In the genomic region with DNA sequence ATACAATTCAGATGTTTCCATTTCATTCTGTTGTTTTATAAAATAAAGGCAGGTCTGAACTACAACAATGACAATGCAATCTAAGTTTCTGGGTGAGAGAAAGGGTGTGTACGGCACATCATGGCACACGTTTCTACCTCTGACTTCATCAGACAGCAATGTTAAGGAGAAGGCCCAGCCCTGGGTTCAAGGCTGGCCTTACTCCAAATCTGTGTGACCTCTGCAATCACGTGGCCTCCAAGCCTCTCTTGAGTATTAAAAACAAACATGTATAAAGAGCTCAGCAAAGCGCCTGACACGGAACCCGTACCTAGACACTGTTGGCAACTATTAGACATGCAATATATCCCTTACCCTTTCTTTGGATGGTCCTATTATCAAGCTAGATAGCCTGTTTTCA, we compare ENCODE assay signal across 19 cellular contexts.
DNase-seq lines count a peak whose midpoint lies in the region; ATAC-seq, FAIRE-seq and TF ChIP-seq lines count a peak whose summit lies in the region.
"Had no signal": no experiment of that assay in that cellular context is flagged by ENCODE, and none has a peak within 500 bp of the region (broad histone marks: within the 10 kb centered on the region; RNA-seq: fewer than 3 reads in every experiment).

No MANE protein-coding gene starts in this region.

- no peak for TF ChIP-seq CTCF in chondrocyte (IDR thresholded peaks at IDR 0.05)
- no peak for TF ChIP-seq CTCF in osteoblast (IDR thresholded peaks at IDR 0.05; ENCODE audit: extremely low read depth, low read depth, low read length)

- peaks cover 15% of the 10 kb centered on the region for H3K79me2 ChIP-seq in osteoblast (ENCODE audit: insufficient read depth, low read length)

- no peak for DNase-seq in activated T-cell treated with anti-CD3 and anti-CD28 coated beads, Interleukin-2, amount 50 U/mL, for 24 hours
- DNase-seq in activated T-cell treated with anti-CD3 and anti-CD28 coated beads for 4 hours (no peak), chondrocyte (ENCODE audit: low spot score) (no peak), memory B cell (ENCODE audit: low spot score in 2 of 2) (no peak), GM12891 (ENCODE audit: insufficient read length, low spot score) (no peak), osteoblast (ENCODE audit: insufficient read length, low spot score, missing footprints) (no peak)
- DNase-seq in stimulated activated naive B cell treated with anti-CD40 and anti-IgM and Interleukin-4, amounts not matched to agents 10 μg/mL and 1 μg/mL and 100 μg/mL, for 72 hours, result no peak
- DNase-seq: BE2C; CD4-positive, alpha-beta T cell; GOT3; KG1; NCI-H1436; NCI-H2029; NCI-H2171 treated with DMSO at 0.1 percent for 48 hours; NCI-H446 treated with DMSO at 0.1 percent for 48 hours; NCI-H748 treated with DMSO at 0.1 percent for 48 hours; OCI-M1 had no signal

- no peak overlapping the region for H2AFZ ChIP-seq in osteoblast (ENCODE audit: low read length)

- no peak for FAIRE-seq in GM12891 (lab: Jason Lieb, UNC)

- H3K9me3 Mint-ChIP-seq in activated T-cell treated with anti-CD3 and anti-CD28 coated beads, Interleukin-2, amount 50 U/mL, for 24 hours, result no peaks in the 10 kb centered on the region
- H3K9me3 Mint-ChIP-seq in chondrocyte (ENCODE audit: low read depth) (no peaks in the 10 kb centered on the region), memory B cell (no peaks in the 10 kb centered on the region)
- no peaks in the 10 kb centered on the region for H3K9me3 Mint-ChIP-seq in stimulated activated naive B cell treated with anti-CD40 and anti-IgM and Interleukin-4, amounts not matched to agents 10 μg/mL and 1 μg/mL and 100 μg/mL, for 72 hours
- H3K9me3 Mint-ChIP-seq: CD4-positive, alpha-beta T cell had no signal

- H4K20me1 ChIP-seq in osteoblast (ENCODE audit: insufficient read depth, low read length), result peaks cover 12% of the 10 kb centered on the region

- ATAC-seq in memory B cell (ENCODE audit: low read depth) (no peak), GM18873 (IDR thresholded peaks at IDR 0.05; ENCODE audit: low FRiP score, unreplicated experiment) (no peak)
- no peak for ATAC-seq in stimulated activated naive B cell treated with anti-CD40 and anti-IgM and Interleukin-4, amounts not matched to agents 10 μg/mL and 1 μg/mL and 100 μg/mL, for 72 hours (replicated peaks)

- no peak for TF ChIP-seq POLR2A in GM12891 (IDR thresholded peaks at IDR 0.05; ENCODE audit: low read depth, low read length)

- peaks cover 90% of the 10 kb centered on the region for H3K36me3 Mint-ChIP-seq in activated T-cell treated with anti-CD3 and anti-CD28 coated beads, Interleukin-2, amount 50 U/mL, for 24 hours (ENCODE audit: low read depth)
- H3K36me3 Mint-ChIP-seq in chondrocyte (ENCODE audit: low read depth) (peaks cover 36% of the 10 kb centered on the region), memory B cell (peaks cover 37% of the 10 kb centered on the region)
- peaks cover 49 to 78% of the 10 kb centered on the region in 2 donors for H3K36me3 Mint-ChIP-seq in stimulated activated naive B cell treated with anti-CD40 and anti-IgM and Interleukin-4, amounts not matched to agents 10 μg/mL and 1 μg/mL and 100 μg/mL, for 72 hours

- peak overlapping the region; percentile 38 for H3K27ac Mint-ChIP-seq in activated T-cell treated with anti-CD3 and anti-CD28 coated beads, Interleukin-2, amount 50 U/mL, for 24 hours
- H3K27ac Mint-ChIP-seq in chondrocyte (ENCODE audit: unreplicated experiment) (peak overlapping the region; percentile 41), memory B cell (peak overlapping the region; percentile 93)
- peak overlapping the region; percentile 59 for H3K27ac Mint-ChIP-seq in stimulated activated naive B cell treated with anti-CD40 and anti-IgM and Interleukin-4, amounts not matched to agents 10 μg/mL and 1 μg/mL and 100 μg/mL, for 72 hours
- H3K27ac Mint-ChIP-seq: CD4-positive, alpha-beta T cell had no signal

- no peaks in the 10 kb centered on the region for H3K4me1 Mint-ChIP-seq in activated T-cell treated with anti-CD3 and anti-CD28 coated beads, Interleukin-2, amount 50 U/mL, for 24 hours (ENCODE audit: low read depth)
- H3K4me1 Mint-ChIP-seq in chondrocyte (ENCODE audit: low read depth) (peaks cover 35% of the 10 kb centered on the region), memory B cell (peaks cover 25% of the 10 kb centered on the region)
- peaks cover 26 to 42% of the 10 kb centered on the region in 2 donors for H3K4me1 Mint-ChIP-seq in stimulated activated naive B cell treated with anti-CD40 and anti-IgM and Interleukin-4, amounts not matched to agents 10 μg/mL and 1 μg/mL and 100 μg/mL, for 72 hours

- no peak overlapping the region for H3K4me3 ChIP-seq in osteoblast (ENCODE audit: insufficient read depth, low read length)

- H3K27me3 ChIP-seq in osteoblast (ENCODE audit: insufficient read depth, low read length), result no peaks in the 10 kb centered on the region
- H3K27me3 ChIP-seq: BE2C had no signal

- no peak overlapping the region for H3K4me2 ChIP-seq in osteoblast (ENCODE audit: insufficient read depth, low read length)

- no peak overlapping the region for H3K4me3 Mint-ChIP-seq in activated T-cell treated with anti-CD3 and anti-CD28 coated beads, Interleukin-2, amount 50 U/mL, for 24 hours
- no peak overlapping the region for H3K4me3 Mint-ChIP-seq in chondrocyte (ENCODE audit: unreplicated experiment)
- no peak overlapping the region for H3K4me3 Mint-ChIP-seq in memory B cell
- no peak overlapping the region for H3K4me3 Mint-ChIP-seq in stimulated activated naive B cell treated with anti-CD40 and anti-IgM and Interleukin-4, amounts not matched to agents 10 μg/mL and 1 μg/mL and 100 μg/mL, for 72 hours
- H3K4me3 Mint-ChIP-seq: CD4-positive, alpha-beta T cell had no signal

- H3K27me3 Mint-ChIP-seq in activated T-cell treated with anti-CD3 and anti-CD28 coated beads, Interleukin-2, amount 50 U/mL, for 24 hours, result no peaks in the 10 kb centered on the region
- H3K27me3 Mint-ChIP-seq in chondrocyte (ENCODE audit: low read depth), result no peaks in the 10 kb centered on the region
- no peaks in the 10 kb centered on the region for H3K27me3 Mint-ChIP-seq in memory B cell
- no peaks in the 10 kb centered on the region for H3K27me3 Mint-ChIP-seq in stimulated activated naive B cell treated with anti-CD40 and anti-IgM and Interleukin-4, amounts not matched to agents 10 μg/mL and 1 μg/mL and 100 μg/mL, for 72 hours
- H3K27me3 Mint-ChIP-seq: CD4-positive, alpha-beta T cell had no signal

- H3K9me3 ChIP-seq in osteoblast (ENCODE audit: low read depth, low read length), result no peaks in the 10 kb centered on the region
- H3K9me3 ChIP-seq: BE2C had no signal

- H3K27ac ChIP-seq in osteoblast (ENCODE audit: low read depth, low read length), result no peak overlapping the region
- H3K27ac ChIP-seq: 22Rv1 had no signal

- H3K36me3 ChIP-seq in osteoblast (ENCODE audit: insufficient read depth, low read length), result peaks cover 84% of the 10 kb centered on the region

- H3K4me1 ChIP-seq in osteoblast (ENCODE audit: insufficient read depth, low read length), result peaks cover 21% of the 10 kb centered on the region
- H3K4me1 ChIP-seq: BE2C had no signal

TF ChIP-seq in GM12891, 5 proteins besides CTCF, POLR2A, EP300 and RAD21:
- no peak for TF ChIP-seq SPI1 (IDR thresholded peaks at IDR 0.05; ENCODE audit: low read depth, low read length)
- TF ChIP-seq POU2F2 (IDR thresholded peaks at IDR 0.05; ENCODE audit: low read depth, low read length), result no peak
- no peak for TF ChIP-seq PAX5 (IDR thresholded peaks at IDR 0.05; ENCODE audit: insufficient read depth, low read length, severe bottlenecking)
TF ChIP-seq in GM12891: peak in this region for 0.

Comparison
In these comparisons a context has a peak if more than half of its experiments do, and no peak if none do; other contexts are left out.
1. H3K27ac Mint-ChIP-seq: peak in every context shown above with its lines; median percentile 93 in memory B cell; 59 in stimulated activated naive B cell treated with anti-CD40 and anti-IgM and Interleukin-4, amounts not matched to agents 10 μg/mL and 1 μg/mL and 100 μg/mL, for 72 hours; 41 in chondrocyte; 38 in activated T-cell treated with anti-CD3 and anti-CD28 coated beads, Interleukin-2, amount 50 U/mL, for 24 hours.